In the genomic region with DNA sequence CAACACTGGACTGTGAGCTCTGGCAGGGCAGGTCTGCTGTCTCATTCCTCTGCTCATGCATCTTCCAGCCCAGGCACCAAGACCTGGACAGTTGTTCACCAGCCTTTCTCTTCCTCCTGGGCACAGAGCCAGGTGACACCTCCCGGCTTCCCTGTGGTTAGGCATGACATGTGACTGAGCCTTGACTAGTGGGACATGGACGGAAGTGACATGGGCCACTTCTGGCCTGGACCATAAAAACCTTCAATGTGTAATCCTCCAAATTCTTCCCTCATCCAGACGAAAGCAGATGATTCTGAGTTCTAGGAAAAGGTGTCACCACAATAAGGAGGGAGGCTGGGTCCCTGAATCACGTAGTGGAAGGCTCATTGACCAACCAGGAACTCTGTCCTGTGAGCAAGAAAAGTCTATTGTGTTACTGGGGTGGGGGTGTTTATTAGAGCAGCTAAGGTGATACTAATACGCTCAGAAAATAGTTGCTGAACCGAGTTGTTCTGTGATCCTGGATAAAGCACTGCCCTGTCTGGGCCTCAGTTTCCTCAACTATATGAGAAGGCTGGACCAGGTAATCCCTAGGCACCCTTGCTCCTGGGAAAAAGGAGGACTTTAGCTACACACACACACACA, we compare ENCODE assay signal across 12 cellular contexts. TPM values are rescaled to one million over a fixed set of nuclear protein-coding genes. Genes with fewer than 3 reads are reported as not detected.
DNase-seq lines count a peak whose midpoint lies in the region; ATAC-seq and TF ChIP-seq lines count a peak whose summit lies in the region.
"Had no signal": no experiment of that assay in that cellular context is flagged by ENCODE, and none has a peak within 500 bp of the region (broad histone marks: within the 10 kb centered on the region; RNA-seq: fewer than 3 reads in every experiment).

No MANE protein-coding gene starts in this region.

- H3K4me2 ChIP-seq in trophoblast cell (ENCODE audit: low read length), result no peak overlapping the region

- no peak overlapping the region for H4K12ac ChIP-seq in trophoblast cell (ENCODE audit: low read depth, low read length)

- no CpG with 5 or more reads among the region's 6 CpGs for WGBS in trophoblast cell (ENCODE audit: extremely low coverage, insufficient coverage, insufficient read length)

- peak overlapping the region; percentile 18 for H2BK12ac ChIP-seq in trophoblast cell (ENCODE audit: low read length)

- peak overlapping the region; percentile 8 for H3K27ac Mint-ChIP-seq in activated B cell treated with CpG ODN at 0.5 μM for 24 hours

- no peaks in the 10 kb centered on the region for H3K36me3 Mint-ChIP-seq in activated B cell treated with CpG ODN at 0.5 μM for 24 hours (ENCODE audit: low read depth)

- H3K79me2 ChIP-seq in trophoblast cell (ENCODE audit: control insufficient read depth, insufficient read depth, low read length, poor library complexity), result no peaks in the 10 kb centered on the region

- POLR2A ChIA-PET in activated B cell treated with CpG ODN at 0.5 μM for 24 hours (lab: Charles Lee), result no interaction called here

- H2AK5ac ChIP-seq in trophoblast cell (ENCODE audit: low read length), result peak overlapping the region; percentile 22

- intact Hi-C loops in activated B cell treated with CpG ODN at 0.5 μM for 24 hours (cut with micrococcal nuclease), result no loop called here

- H4K8ac ChIP-seq in trophoblast cell (ENCODE audit: low read depth, low read length), result no peak overlapping the region

- CTCF ChIA-PET in activated B cell treated with CpG ODN at 0.5 μM for 24 hours (lab: Charles Lee), result no interaction called here

- no peaks in the 10 kb centered on the region for H3K27me3 Mint-ChIP-seq in activated B cell treated with CpG ODN at 0.5 μM for 24 hours

- no peak overlapping the region for H2BK120ac ChIP-seq in trophoblast cell (ENCODE audit: insufficient read depth, low read length, poor library complexity)

- H2BK5ac ChIP-seq in trophoblast cell (ENCODE audit: low read depth, low read length, poor library complexity), result no peak overlapping the region

- H3K79me1 ChIP-seq in trophoblast cell (ENCODE audit: low read length), result peaks cover 8% of the 10 kb centered on the region

- no peaks in the 10 kb centered on the region for H3K36me3 ChIP-seq in trophoblast cell (ENCODE audit: control insufficient read depth in 1 of 2, insufficient read depth in 2 of 2, low read length in 2 of 2)
- H3K36me3 ChIP-seq: vagina had no signal

- H2AFZ ChIP-seq in trophoblast cell (ENCODE audit: insufficient read depth, low read length, poor library complexity), result peak overlapping the region; percentile 8

- no peaks in the 10 kb centered on the region for H3K27me3 ChIP-seq in trophoblast cell (ENCODE audit: insufficient read depth, low read length)
- H3K27me3 ChIP-seq: vagina had no signal

- H3K9me3 Mint-ChIP-seq in activated B cell treated with CpG ODN at 0.5 μM for 24 hours, result no peaks in the 10 kb centered on the region

- H3K4me3 ChIP-seq in trophoblast cell (ENCODE audit: low read depth, low read length), result no peak overlapping the region
- H3K4me3 ChIP-seq: vagina had no signal

- H3K9ac ChIP-seq in trophoblast cell (ENCODE audit: low read length), result no peak overlapping the region

- H3K4me3 Mint-ChIP-seq in activated B cell treated with CpG ODN at 0.5 μM for 24 hours, result no peak overlapping the region

- H3K9me3 ChIP-seq in trophoblast cell (ENCODE audit: insufficient read depth, low read depth, low read length), result no peaks in the 10 kb centered on the region
- H3K9me3 ChIP-seq: vagina had no signal

- H3K23ac ChIP-seq in trophoblast cell (ENCODE audit: low read length), result no peak overlapping the region

- peak overlapping the region; percentile 32 for H3K14ac ChIP-seq in trophoblast cell (ENCODE audit: low read length)

- peaks cover 65% of the 10 kb centered on the region for H3K4me1 Mint-ChIP-seq in activated B cell treated with CpG ODN at 0.5 μM for 24 hours

- TF ChIP-seq CTCF in activated B cell treated with CpG ODN at 0.5 μM for 24 hours (IDR thresholded peaks at IDR 0.05), result no peak

- DNase-seq in EH (ENCODE audit: low read depth) (peak; percentile 47), LoVo (ENCODE audit: low spot score) (peak; percentile 67), activated B cell treated with CpG ODN at 0.5 μM for 24 hours (no peak), trophoblast cell (peak in 1 of 2 donors; percentile 19), inferior parietal cortex (ENCODE audit: extremely low spot score) (no peak), DMS79 treated with DMSO at 0.1 percent for 48 hours (lab: John Stamatoyannopoulos, UW) (no peak)
- DNase-seq: activated T-cell treated with anti-CD3 and anti-CD28 coated beads, Interleukin-2, amount 50 U/mL, for 1 hour; kidney glomerular epithelial cell; NCI-H2171 treated with DMSO at 0.1 percent for 48 hours had no signal

- H3K4me1 ChIP-seq in trophoblast cell (ENCODE audit: control insufficient read depth in 1 of 2, insufficient read depth in 2 of 2, low read length in 2 of 2), result peaks cover 22 to 25% of the 10 kb centered on the region in 2 experiments

- H3K4ac ChIP-seq in trophoblast cell (ENCODE audit: low read depth, low read length), result no peak overlapping the region

- H3K18ac ChIP-seq in trophoblast cell (ENCODE audit: low read length), result no peak overlapping the region

- no peak for ATAC-seq in activated B cell treated with CpG ODN at 0.5 μM for 24 hours (ENCODE audit: low read depth)
- no peak for ATAC-seq in GM18511 (IDR thresholded peaks at IDR 0.05; ENCODE audit: unreplicated experiment)

- H4K91ac ChIP-seq in trophoblast cell (ENCODE audit: low read depth, low read length), result peak overlapping the region; percentile 4

- H3K27ac ChIP-seq in trophoblast cell (ENCODE audit: low read depth, low read length), result no peak overlapping the region
- H3K27ac ChIP-seq: vagina had no signal

RNA-seq across cellular contexts. Expression of a gene that starts 26.6 kb away (rescaled TPM):
- 1.0 and 1.2 TPM in 2 replicates for total RNA-seq in activated B cell treated with CpG ODN at 0.5 μM for 24 hours
- 5.1 and 5.5 TPM in 2 replicates for polyA plus RNA-seq in trophoblast cell (2013)
- total RNA-seq: T-helper 1 cell treated with Interleukin-12 subunit alpha and Interleukin-12 subunit beta and Interleukin-4 antibody, amounts not matched to agents 30 ng/mL and 1 ng/mL, for 36 hours; vagina had no signal

Comparison
In these comparisons a context has a peak if more than half of its experiments do, and no peak if none do; other contexts are left out.
1. DNase-seq: peak in EH (single experiment) and LoVo (single experiment); none in activated B cell treated with CpG ODN at 0.5 μM for 24 hours (single experiment), inferior parietal cortex (single experiment) and DMS79 treated with DMSO at 0.1 percent for 48 hours (single experiment).